ENCODE assay signal across 36 cellular contexts in the genomic region with DNA sequence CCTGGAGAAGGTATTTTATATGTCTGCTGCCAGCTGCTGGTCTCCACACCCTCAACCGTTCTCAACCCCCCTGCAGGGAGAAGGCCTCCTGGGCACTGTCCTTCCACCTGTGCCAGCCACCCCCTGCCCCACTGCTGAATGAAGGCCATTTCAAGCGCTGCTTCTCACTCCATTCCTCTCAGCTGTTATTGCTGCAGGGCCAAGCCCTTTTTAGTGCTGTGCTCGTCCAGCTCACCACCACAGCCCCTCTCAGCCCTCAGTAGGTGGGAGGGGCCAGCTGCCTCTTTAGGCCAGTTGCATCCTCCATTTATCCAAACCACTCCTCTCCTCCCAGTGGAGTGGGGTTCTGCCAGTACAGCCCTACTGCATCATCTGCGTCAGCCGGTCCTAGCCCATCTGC. TPM values are rescaled to one million over a fixed set of nuclear protein-coding genes. Genes with fewer than 3 reads are reported as not detected.
"Had no signal": no experiment of that assay in that cellular context is flagged by ENCODE, and none has a peak within 500 bp of the region (broad histone marks: within the 10 kb centered on the region; RNA-seq: fewer than 3 reads in every experiment).

No MANE protein-coding gene starts in this region.

- H3K9me3 Mint-ChIP-seq: activated T-helper 17 cell treated with anti-CD3 and anti-CD28 coated beads, Interleukin-2, amount 50 U/mL, for 72 hours; WTC11 had no signal

- H3K4me3 Mint-ChIP-seq: activated CD4-positive, alpha-beta memory T cell treated with anti-CD3 and anti-CD28 coated beads for 36 hours; activated CD8-positive, alpha-beta memory T cell treated with anti-CD3 and anti-CD28 coated beads, Interleukin-2, amount 10 ng/mL, durations not matched to agents 7 days and 5 days; activated naive CD8-positive, alpha-beta T cell treated with anti-CD3 and anti-CD28 coated beads for 36 hours; activated T-cell treated with anti-CD3 and anti-CD28 coated beads, Interleukin-2, amount 50 U/mL, for 72 hours; T-helper 1 cell treated with Interleukin-12 subunit alpha and Interleukin-12 subunit beta and Interleukin-4 antibody, amounts not matched to agents 30 μg/mL and 1 μg/mL, for 36 hours; WTC11 had no signal

- H3K9me3 ChIP-seq: ascending aorta, MG63, Peyer's patch, SJSA1, SK-N-SH had no signal

- H3K27ac Mint-ChIP-seq: activated CD4-positive, alpha-beta memory T cell treated with anti-CD3 and anti-CD28 coated beads for 36 hours; activated CD8-positive, alpha-beta memory T cell treated with anti-CD3 and anti-CD28 coated beads, Interleukin-2, amount 10 ng/mL, durations not matched to agents 7 days and 5 days; activated naive CD8-positive, alpha-beta T cell treated with anti-CD3 and anti-CD28 coated beads for 36 hours; activated T-cell treated with anti-CD3 and anti-CD28 coated beads, Interleukin-2, amount 50 U/mL, for 72 hours; activated T-helper 17 cell treated with anti-CD3 and anti-CD28 coated beads, Interleukin-2, amount 50 U/mL, for 72 hours; T-helper 1 cell treated with Interleukin-12 subunit alpha and Interleukin-12 subunit beta and Interleukin-4 antibody, amounts not matched to agents 30 μg/mL and 1 μg/mL, for 36 hours; T-helper 2 cell treated with Interferon-gamma antibody and Interleukin-4, amounts not matched to agents 5 μg/mL and 100 μg/mL, for 36 hours; WTC11 had no signal

- H3K27ac ChIP-seq: ascending aorta, Peyer's patch, SJSA1 had no signal

- H3K27me3 Mint-ChIP-seq: activated CD4-positive, alpha-beta memory T cell treated with anti-CD3 and anti-CD28 coated beads for 36 hours; activated naive CD8-positive, alpha-beta T cell treated with anti-CD3 and anti-CD28 coated beads for 36 hours; activated T-helper 17 cell treated with anti-CD3 and anti-CD28 coated beads, Interleukin-2, amount 50 U/mL, for 72 hours had no signal

- H3K27me3 ChIP-seq: ascending aorta, MG63, Peyer's patch had no signal

- ATAC-seq: activated CD4-positive, CD25-positive, alpha-beta regulatory T cell treated with anti-CD3 and anti-CD28 coated beads, Interleukin-2, amount 50 U/mL, for 24 hours; activated CD8-positive, alpha-beta memory T cell treated with anti-CD3 and anti-CD28 coated beads, Interleukin-2, amount 10 ng/mL, durations not matched to agents 7 days and 5 days; activated T-cell treated with anti-CD3 and anti-CD28 coated beads, Interleukin-2, amount 50 U/mL, for 72 hours; activated T-helper 17 cell treated with anti-CD3 and anti-CD28 coated beads, Interleukin-2, amount 50 U/mL, for 72 hours; PC-3; WTC11 had no signal

- DNase-seq: activated CD4-positive, alpha-beta memory T cell treated with anti-CD3 and anti-CD28 coated beads for 36 hours; activated CD4-positive, alpha-beta T cell treated with anti-CD3 and anti-CD28 coated beads for 4 hours; activated CD4-positive, alpha-beta T cell treated with anti-CD3 and anti-CD28 coated beads, Interleukin-2, amount 50 U/mL, for 1 hour; activated CD8-positive, alpha-beta memory T cell treated with anti-CD3 and anti-CD28 coated beads, Interleukin-2, amount 10 ng/mL, durations not matched to agents 7 days and 5 days; activated effector memory CD4-positive, alpha-beta T cell treated with anti-CD3 and anti-CD28 coated beads, Interleukin-2, amount 50 U/mL, for 16 hours; activated naive CD4-positive, alpha-beta T cell; activated naive CD4-positive, alpha-beta T cell treated with anti-CD3 and anti-CD28 coated beads, Interleukin-2, amount 50 U/mL, for 16 hours; activated naive CD8-positive, alpha-beta T cell treated with anti-CD3 and anti-CD28 coated beads for 36 hours; activated T-cell treated with anti-CD3 and anti-CD28 coated beads, Interleukin-2, amount 50 U/mL, for 1 hour; activated T-cell treated with anti-CD3 and anti-CD28 coated beads, Interleukin-2, amount 50 U/mL, for 72 hours; amygdala; Kasumi-1; KG1; MG63; NCI-H1092; NCI-H1436 treated with DMSO at 0.1 percent for 48 hours; NCI-H1694 treated with DMSO at 0.1 percent for 48 hours; NCI-H2029; NCI-H345; NCI-H510A; NCI-H526; NCI-H748 treated with DMSO at 0.1 percent for 48 hours; NK-92 treated with Interleukin-12 subunit alpha and Interleukin-12 subunit beta, amount 100 ng/mL, for 24 hours; PC-3; RPMI8226; SHP77 treated with DMSO at 0.1 percent for 48 hours; SK-N-SH had no signal

RNA-seq across cellular contexts. Expression of gene WBP2NL, which starts 1.8 kb away (rescaled TPM):
- total RNA-seq: ascending aorta, SJSA1, WTC11 had no signal

RNA-seq across cellular contexts. Expression of gene SEPTIN3, which starts 27.6 kb away (rescaled TPM):
- total RNA-seq: ascending aorta, cardiac septum, Peyer's patch, SJSA1 had no signal

RNA-seq across cellular contexts. Expression of gene CENPM, which starts 49.9 kb away (rescaled TPM):
- total RNA-seq: ascending aorta had no signal
